ENCODE assay signal across 10 cellular contexts in genomic region chr1:77416692-77417450, GRCh38.
A peak's percentile ranks its signal among the peaks of the same experiment; 100 is the strongest.
DNase-seq lines count a peak whose midpoint lies in the region; ATAC-seq and TF ChIP-seq lines count a peak whose summit lies in the region.
"Had no signal": no experiment of that assay in that cellular context is flagged by ENCODE, and none has a peak within 500 bp of the region (broad histone marks: within the 10 kb centered on the region; RNA-seq: fewer than 3 reads in every experiment).

No MANE protein-coding gene starts in this region.

- H3K4me3 Mint-ChIP-seq in Calu3 (ENCODE audit: low read depth, unreplicated experiment), result no peak overlapping the region
- H3K4me3 Mint-ChIP-seq: activated CD8-positive, alpha-beta T cell treated with anti-CD3 and anti-CD28 coated beads for 36 hours had no signal

- H3K27ac Mint-ChIP-seq in Calu3 (ENCODE audit: unreplicated experiment), result no peak overlapping the region
- H3K27ac Mint-ChIP-seq: activated CD8-positive, alpha-beta T cell treated with anti-CD3 and anti-CD28 coated beads for 36 hours had no signal

- POLR2A ChIA-PET in HEK293T (lab: Yijun Ruan, JAX), result no interaction called here

- BruUV-seq in Calu3 (replicated peaks; lab: Mats Ljungman, UMichigan), result no TSS peak

- H3K27me3 ChIP-seq in kidney epithelial cell (ENCODE audit: control insufficient read depth, insufficient read depth, low read length), result no peaks in the 10 kb centered on the region

- CTCF ChIA-PET in Calu3 (lab: Charles Lee) (no interaction called here), HEK293T (lab: Yijun Ruan, JAX) (no interaction called here)

- no peaks in the 10 kb centered on the region for H3K27me3 Mint-ChIP-seq in Calu3 (ENCODE audit: unreplicated experiment)
- H3K27me3 Mint-ChIP-seq: activated CD8-positive, alpha-beta T cell treated with anti-CD3 and anti-CD28 coated beads for 36 hours had no signal

- no peaks in the 10 kb centered on the region for H3K9me3 Mint-ChIP-seq in Calu3 (ENCODE audit: low read depth, unreplicated experiment)

- no peak for ATAC-seq in GM21737 (IDR thresholded peaks at IDR 0.05; ENCODE audit: unreplicated experiment)
- no peak for ATAC-seq in HG03135 (IDR thresholded peaks at IDR 0.05; ENCODE audit: unreplicated experiment)
- ATAC-seq: activated CD8-positive, alpha-beta T cell treated with anti-CD3 and anti-CD28 coated beads for 36 hours had no signal

- no peak overlapping the region for H3K4me3 ChIP-seq in kidney epithelial cell (ENCODE audit: low read depth, low read length)

- TF ChIP-seq CTCF in Calu3 (IDR thresholded peaks at IDR 0.05; ENCODE audit: unreplicated experiment) (peak; percentile 36), VCaP (conservative IDR thresholded peaks at IDR 0.05) (peak; percentile 32; the same call in 1 of the 2 replicates), kidney epithelial cell (IDR thresholded peaks at IDR 0.05; ENCODE audit: insufficient read depth, low read length, poor library complexity, severe bottlenecking) (peak; percentile 48)

- no peak overlapping the region for H3K27ac ChIP-seq in VCaP

- H3K4me1 Mint-ChIP-seq in Calu3 (ENCODE audit: low read depth, unreplicated experiment), result peaks cover 29% of the 10 kb centered on the region

- peak; percentile 58 for DNase-seq in Calu3
- peak; percentile 42 for DNase-seq in HEK293T (ENCODE audit: extremely low spot score)
- no peak for DNase-seq in kidney epithelial cell (ENCODE audit: low read depth)
- DNase-seq in NCI-H1436 (lab: John Stamatoyannopoulos, UW), result no peak
- no peak for DNase-seq in NCI-H446 treated with DMSO at 0.1 percent for 48 hours (lab: John Stamatoyannopoulos, UW)
- DNase-seq: activated CD8-positive, alpha-beta T cell treated with anti-CD3 and anti-CD28 coated beads for 36 hours; caudate nucleus had no signal

- H3K36me3 Mint-ChIP-seq in Calu3 (ENCODE audit: insufficient read depth, unreplicated experiment), result peaks cover 4% of the 10 kb centered on the region

- H3K36me3 ChIP-seq in kidney epithelial cell (ENCODE audit: control insufficient read depth, insufficient read depth, low read length), result no peaks in the 10 kb centered on the region

- intact Hi-C loops in Calu3 (cut with micrococcal nuclease; ENCODE audit: unreplicated experiment), result loop anchor here (1.0 to 10.0 kb wide), 2 partner anchors 202 to 269 kb away; partner anchors contain the start of gene PIGK

TF ChIP-seq in HEK293T, 16 proteins besides CTCF, POLR2A, EP300 and RAD21:
- TF ChIP-seq TARDBP (IDR thresholded peaks at IDR 0.05) (no peak), NFRKB (IDR thresholded peaks at IDR 0.05) (no peak), BHLHE40 (IDR thresholded peaks at IDR 0.05; ENCODE audit: borderline replicate concordance) (no peak), ZNF384 (IDR thresholded peaks at IDR 0.05) (no peak), CTBP1 (IDR thresholded peaks at IDR 0.05; ENCODE audit: borderline replicate concordance) (no peak), ARNT (IDR thresholded peaks at IDR 0.05) (no peak), SP1 (IDR thresholded peaks at IDR 0.05) (no peak)

Comparison
In these comparisons a context has a peak if more than half of its experiments do, and no peak if none do; other contexts are left out.
1. DNase-seq: peak in Calu3 (single experiment) and HEK293T (single experiment); none in kidney epithelial cell (single experiment), NCI-H1436 (single experiment) and NCI-H446 treated with DMSO at 0.1 percent for 48 hours (single experiment).
2. Peak in every context shown above with its lines, with median percentiles within 50 percentile points of each other: CTCF ChIP-seq.